ENCODE assay signal across 8 cellular contexts in the genomic region with DNA sequence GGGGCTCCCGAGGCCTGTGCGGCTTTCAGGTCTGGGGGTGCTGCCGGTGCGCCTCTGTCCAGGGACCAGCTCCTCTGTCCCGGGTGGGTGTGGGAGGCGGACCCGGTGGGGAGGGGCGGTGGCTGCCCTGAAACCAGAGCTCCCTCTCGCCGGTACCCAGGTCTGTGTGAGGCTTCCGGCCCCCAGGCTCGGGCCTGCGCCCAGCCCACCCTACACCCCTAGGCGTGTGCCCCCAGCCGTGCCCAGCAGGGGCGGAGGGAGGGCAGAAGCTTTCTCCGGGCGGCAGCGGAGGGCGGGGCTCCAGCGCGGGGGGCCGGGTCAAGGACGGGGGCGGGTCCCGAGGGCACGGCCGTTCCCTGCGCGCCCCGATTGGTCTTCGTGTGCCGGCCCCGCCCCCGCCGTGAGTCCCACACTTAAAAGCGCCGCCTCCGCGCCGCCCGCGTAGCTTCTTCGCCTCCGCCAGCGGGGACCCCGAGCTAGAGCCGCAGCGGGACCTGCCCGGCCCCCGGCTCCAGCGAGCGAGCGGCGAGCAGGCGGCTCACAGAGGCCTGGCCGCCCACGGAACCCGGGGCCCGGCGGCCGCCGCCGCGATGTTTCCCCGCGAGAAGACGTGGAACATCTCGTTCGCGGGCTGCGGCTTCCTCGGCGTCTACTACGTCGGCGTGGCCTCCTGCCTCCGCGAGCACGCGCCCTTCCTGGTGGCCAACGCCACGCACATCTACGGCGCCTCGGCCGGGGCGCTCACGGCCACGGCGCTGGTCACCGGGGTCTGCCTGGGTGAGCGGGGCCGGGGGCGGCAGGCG. TPM values are rescaled to one million over a fixed set of nuclear protein-coding genes. Genes with fewer than 3 reads are reported as not detected.
A peak's percentile ranks its signal among the peaks of the same experiment; 100 is the strongest.
DNase-seq lines count a peak whose midpoint lies in the region; ATAC-seq and TF ChIP-seq lines count a peak whose summit lies in the region.

No MANE protein-coding gene starts in this region.

- peak overlapping the region; percentile 72 to 96 (median 82) for H3K4me3 ChIP-seq in esophagus squamous epithelium

- peak; percentile 68 for ATAC-seq in GM21423 (IDR thresholded peaks at IDR 0.05; ENCODE audit: unreplicated experiment)

- 0% methylated on average over 2 to 3 of the region's 96 CpGs for WGBS in esophagus squamous epithelium, 2 donors

- peaks cover 12 to 44% (median 21%) of the 10 kb centered on the region in 3 donors for H3K36me3 ChIP-seq in esophagus squamous epithelium

- no peaks in the 10 kb centered on the region for H3K9me3 ChIP-seq in esophagus squamous epithelium

- peak overlapping the region; percentile 92 to 98 (median 96) for H3K27ac ChIP-seq in esophagus squamous epithelium

- TF ChIP-seq CTCF in esophagus squamous epithelium (IDR thresholded peaks at IDR 0.05): peak in 4 of 6 experiments; percentile 3 to 37 (median 18)

- intact Hi-C loops in esophagus squamous epithelium (cut with DNase I): no loop called here

- DNase-seq in DMS114 treated with DMSO at 0.1 percent for 48 hours (lab: John Stamatoyannopoulos, UW; ENCODE audit: unreplicated experiment) (peak; percentile 26), HuH-7 (ENCODE audit: low spot score) (peak; percentile 88), OCI-M1 (lab: John Stamatoyannopoulos, UW) (peak; percentile 92), esophagus squamous epithelium (lab: John Stamatoyannopoulos, UW) (peak; percentile 62), myocyte (ENCODE audit: low read depth) (peak; percentile 90)
- peak; percentile 92 to 93 for DNase-seq in activated T-cell treated with anti-CD3 and anti-CD28 coated beads, Interleukin-2, amount 50 U/mL, for 48 hours
- peak; percentile 79 to 82 for DNase-seq in stimulated activated CD8-positive, alpha-beta memory T cell treated with anti-CD3 and anti-CD28 coated beads, Interleukin-7, amount 100 ng/mL, for 48 hours (ENCODE audit: extremely low read depth in 1 of 2, low read depth in 1 of 2)

- peaks cover 0 to 5% (median 0%) of the 10 kb centered on the region in 4 donors for H3K27me3 ChIP-seq in esophagus squamous epithelium

- TF ChIP-seq POLR2A in esophagus squamous epithelium (IDR thresholded peaks at IDR 0.05): peak in 2 of 4 donors; percentile 91 to 95

- peaks cover 26 to 41% (median 27%) of the 10 kb centered on the region in 3 donors for H3K4me1 ChIP-seq in esophagus squamous epithelium

RNA-seq across cellular contexts. Expression of gene PNPLA2, which starts 0.6 kb away (rescaled TPM):
- 10 to 100 TPM; 14.2 to 42.7 (median 26.0) TPM for total RNA-seq in esophagus squamous epithelium
- 84.0 and 183 TPM in 2 replicates for total RNA-seq in myocyte
- polyA plus RNA-seq in myocyte (2012): 179 TPM

RNA-seq across cellular contexts. Expression of gene CRACR2B, which starts 8.4 kb away (rescaled TPM):
- total RNA-seq in esophagus squamous epithelium: 1 to 10 TPM in 3 of 4 donors, under 1 TPM in 1; 0.48 to 5.7 (median 3.5) TPM
- total RNA-seq in myocyte: 16.6 and 26.5 TPM in 2 replicates
- 9.4 TPM for polyA plus RNA-seq in myocyte (2012)

RNA-seq across cellular contexts. Expression of gene RPLP2, which starts 9.6 kb away (rescaled TPM):
- total RNA-seq in esophagus squamous epithelium (100 to 1,000 TPM; 232 to 871 (median 490) TPM), myocyte (381 and 504 TPM in 2 replicates)
- 1,554 TPM for polyA plus RNA-seq in myocyte (2012)

RNA-seq across cellular contexts. Expression of gene CD151, which starts 13.4 kb away (rescaled TPM):
- total RNA-seq in esophagus squamous epithelium (100 to 1,000 TPM in 1 of 4 donors, 10 to 100 TPM in 3; 87.6 to 118 (median 94.0) TPM), myocyte (900 and 1,201 TPM in 2 replicates)
- 1,432 TPM for polyA plus RNA-seq in myocyte (2012)

RNA-seq across cellular contexts. Expression of gene PIDD1, which starts 14.3 kb away (rescaled TPM):
- total RNA-seq in esophagus squamous epithelium (10 to 100 TPM in 3 of 4 donors, 1 to 10 TPM in 1; 9.3 to 14.3 (median 10.6) TPM), myocyte (10.5 and 14.7 TPM in 2 replicates)
- 11.7 TPM for polyA plus RNA-seq in myocyte (2012)

Comparison
In these comparisons a context has a peak if more than half of its experiments do, and no peak if none do; other contexts are left out.
1. Peak in every context shown above with its lines: DNase-seq, ATAC-seq, H3K4me3 ChIP-seq and H3K27ac ChIP-seq.
2. DNase-seq: peak in every context shown above with its lines; median percentile 92 in activated T-cell treated with anti-CD3 and anti-CD28 coated beads, Interleukin-2, amount 50 U/mL, for 48 hours; 92 in OCI-M1; 90 in myocyte; 88 in HuH-7; 80 in stimulated activated CD8-positive, alpha-beta memory T cell treated with anti-CD3 and anti-CD28 coated beads, Interleukin-7, amount 100 ng/mL, for 48 hours; 62 in esophagus squamous epithelium; 26 in DMS114 treated with DMSO at 0.1 percent for 48 hours.